Comparison of ENCODE assay signal across 1 cellular context in genomic region chr11:92295175-92296137, GRCh38.
TF ChIP-seq lines count a peak whose summit lies in the region.

No MANE protein-coding gene starts in this region.

TF ChIP-seq in IMR-90, 13 proteins besides CTCF, POLR2A, EP300 and RAD21 (continued from another document):
- TF ChIP-seq, protein P1, sequence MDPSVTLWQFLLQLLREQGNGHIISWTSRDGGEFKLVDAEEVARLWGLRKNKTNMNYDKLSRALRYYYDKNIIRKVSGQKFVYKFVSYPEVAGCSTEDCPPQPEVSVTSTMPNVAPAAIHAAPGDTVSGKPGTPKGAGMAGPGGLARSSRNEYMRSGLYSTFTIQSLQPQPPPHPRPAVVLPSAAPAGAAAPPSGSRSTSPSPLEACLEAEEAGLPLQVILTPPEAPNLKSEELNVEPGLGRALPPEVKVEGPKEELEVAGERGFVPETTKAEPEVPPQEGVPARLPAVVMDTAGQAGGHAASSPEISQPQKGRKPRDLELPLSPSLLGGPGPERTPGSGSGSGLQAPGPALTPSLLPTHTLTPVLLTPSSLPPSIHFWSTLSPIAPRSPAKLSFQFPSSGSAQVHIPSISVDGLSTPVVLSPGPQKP (IDR thresholded peaks at IDR 0.05; ENCODE audit: borderline replicate concordance, low read depth, low read length) = no peak
- TF ChIP-seq FOS (IDR thresholded peaks at IDR 0.05; ENCODE audit: low read depth, low read length) = no peak
